8 cellular contexts compared by ENCODE assay signal in genomic region chr5:80854583-80854982, GRCh38.
"Had no signal": no experiment of that assay in that cellular context is flagged by ENCODE, and none has a peak within 500 bp of the region (broad histone marks: within the 10 kb centered on the region; RNA-seq: fewer than 3 reads in every experiment).

No MANE protein-coding gene starts in this region.

- H3K4me2 ChIP-seq: GM23338 had no signal

- ATAC-seq: GM23338, HCT116 had no signal

- H3K36me3 ChIP-seq: HAP-1 had no signal

- H3K4me3 ChIP-seq: GM23338, HAP-1 had no signal

- H3K27ac Mint-ChIP-seq: GM23338, HFFc6, IgD-negative memory B cell had no signal

- H2AFZ ChIP-seq: GM23338 had no signal

- H3K27ac ChIP-seq: HL-60 had no signal

- H3K4me3 Mint-ChIP-seq: GM23338, HFFc6, IgD-negative memory B cell had no signal

- H3K27me3 Mint-ChIP-seq: IgD-negative memory B cell had no signal

- DNase-seq: H7, HFFc6, KG1 had no signal

- H3K4me1 ChIP-seq: HAP-1 had no signal
